Comparison of ENCODE assay signal across 8 cellular contexts in genomic region chr1:148302586-148303364, GRCh38.
DNase-seq lines count a peak whose midpoint lies in the region; ATAC-seq and TF ChIP-seq lines count a peak whose summit lies in the region.
"Not testable (repeated sequence)": the region's sequence is repeated elsewhere in the genome, so short reads cannot be mapped to it uniquely, and the experiment has no call there.

No MANE protein-coding gene starts in this region.

- not testable (repeated sequence) for H3K9me3 ChIP-seq in lung (ENCODE audit: control insufficient read depth in 2 of 2, insufficient read depth in 1 of 2, low read length in 1 of 2); vagina

- not testable (repeated sequence) for H3K27ac ChIP-seq in lung (ENCODE audit: low read depth in 1 of 2, low read length in 1 of 2)
- peak overlapping the region; percentile 31 for H3K27ac ChIP-seq in vagina

- peak overlapping the region; percentile 77 to 84 (median 80) for H3K4me3 Mint-ChIP-seq in T-cell
- peak overlapping the region; percentile 81 for H3K4me3 Mint-ChIP-seq in activated T-helper 17 cell treated with anti-CD3 and anti-CD28 coated beads, Interleukin-2, amount 50 U/mL, for 72 hours

- WGBS in lung, 2 donors = 4 to 5% methylated on average over 12 to 16 of the region's 52 CpGs

- H3K27ac Mint-ChIP-seq in T-cell = not testable (repeated sequence)
- H3K27ac Mint-ChIP-seq in activated T-helper 17 cell treated with anti-CD3 and anti-CD28 coated beads, Interleukin-2, amount 50 U/mL, for 72 hours = peak overlapping the region; percentile 7

- intact Hi-C loops in vagina (cut with DNase I) = not testable (repeated sequence)

- H3K36me3 ChIP-seq in lung (ENCODE audit: control insufficient read depth in 2 of 2, insufficient read depth in 2 of 2, low read length in 2 of 2); vagina: not testable (repeated sequence)

- TF ChIP-seq POLR2A in vagina (IDR thresholded peaks at IDR 0.05) = not testable (repeated sequence)

- not testable (repeated sequence) for H3K4me1 ChIP-seq in lung (ENCODE audit: control insufficient read depth in 2 of 2, insufficient read depth in 2 of 2, low read length in 2 of 2); vagina

- peak overlapping the region; percentile 46 for H3K4me3 ChIP-seq in epithelial cell of esophagus (ENCODE audit: low read length)
- not testable (repeated sequence) for H3K4me3 ChIP-seq in lung
- peak overlapping the region; percentile 47 to 50 for H3K4me3 ChIP-seq in vagina

- peak in 26 of 34 experiments; percentile 13 to 65 (median 27) for DNase-seq in T-cell
- DNase-seq in epithelial cell of esophagus (ENCODE audit: low read depth); lung (ENCODE audit: low spot score); vagina (ENCODE audit: extremely low spot score in 2 of 2): not testable (repeated sequence)
- peak; percentile 71 for DNase-seq in stimulated activated CD4-positive, alpha-beta T cell treated with anti-CD3 and anti-CD28 coated beads, Interleukin-12 subunit alpha, Interleukin-12 subunit beta, amount 100 ng/mL, for 4 hours

- not testable (repeated sequence) for H3K9me3 Mint-ChIP-seq in T-cell; activated T-helper 17 cell treated with anti-CD3 and anti-CD28 coated beads, Interleukin-2, amount 50 U/mL, for 72 hours

- TF ChIP-seq CTCF in epithelial cell of esophagus (IDR thresholded peaks at IDR 0.05; ENCODE audit: insufficient read depth, low read depth, low read length, missing control alignments); lung (IDR thresholded peaks at IDR 0.05; ENCODE audit: control extremely low read depth, extremely low read depth); vagina (IDR thresholded peaks at IDR 0.05): not testable (repeated sequence)

- H3K4me1 Mint-ChIP-seq in T-cell = peaks cover 11 to 15% (median 13%) of the 10 kb centered on the region in 3 donors
- H3K4me1 Mint-ChIP-seq in activated T-helper 17 cell treated with anti-CD3 and anti-CD28 coated beads, Interleukin-2, amount 50 U/mL, for 72 hours = not testable (repeated sequence)

- H3K27me3 ChIP-seq in lung (ENCODE audit: control insufficient read depth, insufficient read depth); vagina: not testable (repeated sequence)

- not testable (repeated sequence) for H3K36me3 Mint-ChIP-seq in T-cell; activated T-helper 17 cell treated with anti-CD3 and anti-CD28 coated beads, Interleukin-2, amount 50 U/mL, for 72 hours (ENCODE audit: low read depth)

- H3K27me3 Mint-ChIP-seq in T-cell = peaks cover 30 to 35% of the 10 kb centered on the region in 2 donors
- H3K27me3 Mint-ChIP-seq in activated T-helper 17 cell treated with anti-CD3 and anti-CD28 coated beads, Interleukin-2, amount 50 U/mL, for 72 hours = peaks cover 28% of the 10 kb centered on the region

- CTCF ChIA-PET in T-cell (lab: Charles Lee) = not testable (repeated sequence)

- ATAC-seq in GM19043 (IDR thresholded peaks at IDR 0.05; ENCODE audit: low read depth, unreplicated experiment) (peak; percentile 66), HG02981 (IDR thresholded peaks at IDR 0.05; ENCODE audit: unreplicated experiment) (peak; percentile 69), T-cell (replicated peaks in 1 of 4) (peak; percentile 91 to 97 (median 94)), lung (ENCODE audit: insufficient read depth, low FRiP score) (peak; percentile 79)
- ATAC-seq in activated T-helper 17 cell treated with anti-CD3 and anti-CD28 coated beads, Interleukin-2, amount 50 U/mL, for 72 hours (replicated peaks) = peak; percentile 88

- POLR2A ChIA-PET in T-cell (lab: Charles Lee) = not testable (repeated sequence)
